ENCODE assay signal across 1 cellular context in genomic region chr16:4115941-4116327, GRCh38.
TF ChIP-seq lines count a peak whose summit lies in the region.

No MANE protein-coding gene starts in this region.

TF ChIP-seq in H1, 55 proteins besides CTCF, POLR2A, EP300 and RAD21 (continued from another document):
- TF ChIP-seq CREB1 (IDR thresholded peaks at IDR 0.05) (no peak), RFX5 (IDR thresholded peaks at IDR 0.05; ENCODE audit: borderline replicate concordance, low read depth, low read length) (no peak), YY1 (IDR thresholded peaks at IDR 0.05; ENCODE audit: low read depth, low read length) (no peak), KDM1A (IDR thresholded peaks at IDR 0.05; ENCODE audit: borderline replicate concordance, low read length) (no peak), ATF3 (IDR thresholded peaks at IDR 0.05; ENCODE audit: insufficient read depth, low read depth, low read length) (no peak), SP4 (IDR thresholded peaks at IDR 0.05; ENCODE audit: low read length) (no peak), EGR1 (IDR thresholded peaks at IDR 0.05; ENCODE audit: borderline replicate concordance, low read depth, low read length) (no peak)
